8 cellular contexts compared by ENCODE assay signal in the genomic region with DNA sequence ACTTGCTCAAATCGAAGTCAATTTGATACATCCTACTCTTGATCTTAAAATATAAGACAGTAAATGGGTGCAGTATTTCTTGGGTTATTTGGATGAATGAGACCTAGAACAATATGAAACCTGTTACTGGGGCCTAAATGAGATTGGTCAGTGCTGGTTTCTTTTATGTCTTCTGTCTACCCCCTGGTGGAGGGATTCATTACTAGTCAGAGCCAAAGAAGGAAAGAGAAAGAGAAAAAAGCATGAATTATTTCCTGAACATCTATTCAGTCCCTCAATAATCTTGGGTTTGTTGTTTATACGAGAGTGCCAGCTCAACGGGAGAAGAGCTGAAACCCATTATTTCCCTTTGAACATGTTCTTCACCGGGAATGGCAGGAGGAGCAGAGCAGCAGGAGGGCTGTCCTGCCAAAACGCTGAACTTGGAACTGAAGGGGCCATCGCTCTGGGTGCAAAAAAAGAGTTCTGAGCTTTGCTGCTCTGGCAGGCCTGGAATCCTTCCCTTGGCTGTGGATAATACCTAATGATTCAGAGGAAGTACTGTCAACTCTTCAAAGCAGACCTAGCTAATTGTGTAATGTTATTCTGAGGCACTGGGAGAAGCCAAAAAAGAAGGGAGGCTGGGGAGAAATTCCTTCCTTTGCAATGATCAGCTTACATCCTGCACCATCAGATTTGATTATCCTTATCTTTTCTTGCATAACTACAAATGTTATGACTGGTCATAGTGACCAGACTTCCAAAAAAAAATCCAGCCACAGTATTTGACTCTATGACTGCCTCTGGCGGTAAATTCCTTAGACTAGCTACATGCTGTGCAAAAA.
DNase-seq lines count a peak whose midpoint lies in the region; ATAC-seq and TF ChIP-seq lines count a peak whose summit lies in the region.

No MANE protein-coding gene starts in this region.

- TF ChIP-seq POLR2A in prostate gland (IDR thresholded peaks at IDR 0.05) = no peak

- intact Hi-C loops in prostate gland (cut with DNase I) = loop anchor here (5.0 kb wide), 1 partner anchor 270 kb away; no protein-coding TSS in a partner anchor

- H3K27me3 ChIP-seq in RWPE2 (ENCODE audit: insufficient read depth, poor library complexity, severe bottlenecking) = no peaks in the 10 kb centered on the region
- no peaks in the 10 kb centered on the region for H3K27me3 ChIP-seq in prostate gland (replicated peaks; ENCODE audit: insufficient read depth)

- H3K4me1 ChIP-seq in RWPE2 (ENCODE audit: insufficient read depth, poor library complexity, severe bottlenecking) = no peaks in the 10 kb centered on the region
- H3K4me1 ChIP-seq in prostate gland (replicated peaks) = no peaks in the 10 kb centered on the region

- H3K36me3 ChIP-seq in RWPE2 (ENCODE audit: low read depth) = no peaks in the 10 kb centered on the region
- H3K36me3 ChIP-seq in prostate gland = no peaks in the 10 kb centered on the region

- ATAC-seq in GM19043 (IDR thresholded peaks at IDR 0.05; ENCODE audit: low read depth, unreplicated experiment) (peak; percentile 83), HG03354 (IDR thresholded peaks at IDR 0.05; ENCODE audit: poor library complexity, severe bottlenecking, unreplicated experiment) (peak; percentile 94), RWPE2 (ENCODE audit: low read depth) (peak; percentile 79)

- no peaks in the 10 kb centered on the region for H3K9me3 ChIP-seq in RWPE2 (ENCODE audit: severe bottlenecking)
- H3K9me3 ChIP-seq in prostate gland = no peaks in the 10 kb centered on the region

- peak; percentile 80 for DNase-seq in AG10803 (ENCODE audit: low read depth)
- no peak for DNase-seq in RWPE2 (ENCODE audit: low spot score)
- peak; percentile 35 for DNase-seq in fibroblast of the conjunctiva (ENCODE audit: low read depth)
- DNase-seq in prostate gland (ENCODE audit: low spot score) = no peak
- no peak for DNase-seq in stimulated activated CD4-positive, alpha-beta T cell treated with anti-CD3 and anti-CD28 coated beads, Interleukin-1b, Interleukin-23, amount 100 ng/mL, for 48 hours
- DNase-seq in NCI-H510A treated with DMSO at 0.1 percent for 48 hours (lab: John Stamatoyannopoulos, UW) = no peak

- H3K27ac ChIP-seq in RWPE2 (ENCODE audit: poor library complexity, severe bottlenecking) = no peak overlapping the region
- H3K27ac ChIP-seq in prostate gland = no peak overlapping the region

- H3K4me3 ChIP-seq in AG10803 (ENCODE audit: low read length) (no peak overlapping the region; the same call in 1 of the 2 replicates), RWPE2 (ENCODE audit: severe bottlenecking) (no peak overlapping the region), prostate gland (no peak overlapping the region)

- TF ChIP-seq CTCF in AG10803 (conservative IDR thresholded peaks at IDR 0.05; ENCODE audit: low read length) = peak; percentile 55
- peak; percentile 46 for TF ChIP-seq CTCF in RWPE2 (IDR thresholded peaks at IDR 0.05; ENCODE audit: poor library complexity, severe bottlenecking)
- TF ChIP-seq CTCF in prostate gland (IDR thresholded peaks at IDR 0.05) = peak in 3 of 4 experiments; percentile 40 to 52 (median 51)

- WGBS in prostate gland = 37% methylated on average over 7 of the region's 7 CpGs

Comparison
In these comparisons a context has a peak if more than half of its experiments do, and no peak if none do; other contexts are left out.
1. DNase-seq: peak in AG10803 (single experiment) and fibroblast of the conjunctiva (single experiment); none in RWPE2 (single experiment), prostate gland (single experiment), stimulated activated CD4-positive, alpha-beta T cell treated with anti-CD3 and anti-CD28 coated beads, Interleukin-1b, Interleukin-23, amount 100 ng/mL, for 48 hours (single experiment) and NCI-H510A treated with DMSO at 0.1 percent for 48 hours (single experiment).
2. Peak in every context shown above with its lines, with median percentiles within 50 percentile points of each other: CTCF ChIP-seq and ATAC-seq.